1 cellular context compared by ENCODE assay signal in genomic region chr1:15856888-15857287, GRCh38.
TF ChIP-seq lines count a peak whose summit lies in the region.

No MANE protein-coding gene starts in this region.

TF ChIP-seq in IMR-90, 13 proteins besides CTCF, POLR2A, EP300 and RAD21 (continued from another document):
- TF ChIP-seq SMC3 (IDR thresholded peaks at IDR 0.05; ENCODE audit: low read depth, low read length) (no peak), MXI1 (IDR thresholded peaks at IDR 0.05; ENCODE audit: borderline replicate concordance, low read depth, low read length) (no peak)
